In genomic region chr15:68640791-68641331, GRCh38 we compare ENCODE assay signal across 11 cellular contexts.
A peak's percentile ranks its signal among the peaks of the same experiment; 100 is the strongest.
DNase-seq lines count a peak whose midpoint lies in the region; ATAC-seq, FAIRE-seq and TF ChIP-seq lines count a peak whose summit lies in the region.
"Had no signal": no experiment of that assay in that cellular context is flagged by ENCODE, and none has a peak within 500 bp of the region (broad histone marks: within the 10 kb centered on the region; RNA-seq: fewer than 3 reads in every experiment).

No MANE protein-coding gene starts in this region.

- TF ChIP-seq CTCF in AG04450 (IDR thresholded peaks at IDR 0.05; ENCODE audit: low read depth, low read length) (no peak), nephron progenitor cell (IDR thresholded peaks at IDR 0.05) (no peak)

- H3K27ac Mint-ChIP-seq in naive B cell: peak overlapping the region; percentile 13 to 72 (median 40)
- no peak overlapping the region for H3K27ac Mint-ChIP-seq in nephron progenitor cell
- H3K27ac Mint-ChIP-seq: B cell; stimulated activated effector memory CD8-positive, alpha-beta T cell treated with anti-CD3 and anti-CD28 coated beads, Interleukin-12 subunit alpha, Interleukin-12 subunit beta, amount 100 ng/mL, for 72 hours had no signal

- H3K9me3 Mint-ChIP-seq in naive B cell: no peaks in the 10 kb centered on the region
- no peaks in the 10 kb centered on the region for H3K9me3 Mint-ChIP-seq in nephron progenitor cell
- H3K9me3 Mint-ChIP-seq: stimulated activated effector memory CD8-positive, alpha-beta T cell treated with anti-CD3 and anti-CD28 coated beads, Interleukin-12 subunit alpha, Interleukin-12 subunit beta, amount 100 ng/mL, for 72 hours had no signal

- ATAC-seq in naive B cell (ENCODE audit: low read depth in 2 of 2): no peak
- ATAC-seq in GM18868 (IDR thresholded peaks at IDR 0.05; ENCODE audit: unreplicated experiment): no peak
- ATAC-seq: stimulated activated effector memory CD8-positive, alpha-beta T cell treated with anti-CD3 and anti-CD28 coated beads, Interleukin-12 subunit alpha, Interleukin-12 subunit beta, amount 100 ng/mL, for 72 hours had no signal

- H3K9me3 ChIP-seq in AG04450 (ENCODE audit: control insufficient read depth, insufficient read depth, low read length): peaks cover 4% of the 10 kb centered on the region; the same call in 1 of the 2 replicates

- CTCF ChIA-PET in AG04450 (lab: Charles Lee): interaction anchor here (1.1 kb wide), 1 partner anchor 81 kb away, joined by 4 read pairs; no protein-coding TSS in a partner anchor

- POLR2A ChIA-PET in AG04450 (lab: Yijun Ruan, JAX): interaction anchor here (0.7 kb wide), 1 partner anchor 67 kb away, joined by 3 read pairs; no protein-coding TSS in a partner anchor

- DNase-seq in AG04450 (ENCODE audit: low read depth, low spot score): no peak
- peak; percentile 24 for DNase-seq in NCI-H2107 treated with DMSO at 0.1 percent for 48 hours (lab: John Stamatoyannopoulos, UW; ENCODE audit: unreplicated experiment)
- DNase-seq in epithelial cell of prostate (ENCODE audit: low read depth, low spot score): peak; percentile 66
- no peak for DNase-seq in naive B cell
- no peak for DNase-seq in NCI-H2081 (lab: John Stamatoyannopoulos, UW)
- no peak for DNase-seq in nephron progenitor cell
- DNase-seq in HTR-8/SVneo (ENCODE audit: insufficient read length, low spot score): no peak
- DNase-seq: activated gamma-delta T cell treated with Interleukin-2 at 50 U/mL for 16 hours had no signal

- no peaks in the 10 kb centered on the region for H3K27me3 Mint-ChIP-seq in naive B cell
- no peaks in the 10 kb centered on the region for H3K27me3 Mint-ChIP-seq in nephron progenitor cell (ENCODE audit: low read depth, poor library complexity)

- H3K27me3 ChIP-seq in AG04450 (ENCODE audit: control insufficient read depth, insufficient read depth, low read length): no peaks in the 10 kb centered on the region

- H3K4me1 Mint-ChIP-seq in naive B cell: peaks cover 41 to 51% (median 46%) of the 10 kb centered on the region in 3 donors
- peaks cover 61% of the 10 kb centered on the region for H3K4me1 Mint-ChIP-seq in nephron progenitor cell
- H3K4me1 Mint-ChIP-seq: stimulated activated effector memory CD8-positive, alpha-beta T cell treated with anti-CD3 and anti-CD28 coated beads, Interleukin-12 subunit alpha, Interleukin-12 subunit beta, amount 100 ng/mL, for 72 hours had no signal

- H3K27ac ChIP-seq in AG04450 (ENCODE audit: low read depth, low read length): peak overlapping the region; percentile 31
- peak overlapping the region; percentile 95 for H3K27ac ChIP-seq in epithelial cell of prostate

- no peak overlapping the region for H3K4me3 ChIP-seq in AG04450 (ENCODE audit: low read depth, low read length)

- no peak overlapping the region for H3K4me3 Mint-ChIP-seq in naive B cell
- H3K4me3 Mint-ChIP-seq in nephron progenitor cell: no peak overlapping the region
- H3K4me3 Mint-ChIP-seq: B cell; stimulated activated effector memory CD8-positive, alpha-beta T cell treated with anti-CD3 and anti-CD28 coated beads, Interleukin-12 subunit alpha, Interleukin-12 subunit beta, amount 100 ng/mL, for 72 hours had no signal

- no peak for FAIRE-seq in HTR-8/SVneo (lab: Jason Lieb, UNC)

- H3K36me3 Mint-ChIP-seq in naive B cell (peaks cover 0 to 6% of the 10 kb centered on the region in 2 donors), nephron progenitor cell (ENCODE audit: low read depth) (no peaks in the 10 kb centered on the region)
- H3K36me3 Mint-ChIP-seq: stimulated activated effector memory CD8-positive, alpha-beta T cell treated with anti-CD3 and anti-CD28 coated beads, Interleukin-12 subunit alpha, Interleukin-12 subunit beta, amount 100 ng/mL, for 72 hours had no signal

Comparison
In these comparisons a context has a peak if more than half of its experiments do, and no peak if none do; other contexts are left out.
1. DNase-seq: peak in NCI-H2107 treated with DMSO at 0.1 percent for 48 hours (single experiment) and epithelial cell of prostate (single experiment); none in AG04450 (single experiment), naive B cell (single experiment), NCI-H2081 (0 of 2), nephron progenitor cell (single experiment) and HTR-8/SVneo (single experiment).